ENCODE assay signal across 34 cellular contexts in genomic region chr11:87339416-87339815, GRCh38.
"Had no signal": no experiment of that assay in that cellular context is flagged by ENCODE, and none has a peak within 500 bp of the region (broad histone marks: within the 10 kb centered on the region; RNA-seq: fewer than 3 reads in every experiment).

No MANE protein-coding gene starts in this region.

- H3K4me2 ChIP-seq: KMS-11 had no signal

- H3K27me3 ChIP-seq: MG63 had no signal

- H3K9ac ChIP-seq: KMS-11 had no signal

- DNase-seq: Karpas-422, Kasumi-1, KG1, MG63, MM.1S, MV-4-11, NCI-H1048, NCI-H1092, NCI-H1092 treated with DMSO at 0.1 percent for 48 hours, NCI-H1105, NCI-H1105 treated with DMSO at 0.1 percent for 48 hours, NCI-H1417, NCI-H1417 treated with DMSO at 0.1 percent for 48 hours, NCI-H1436, NCI-H1436 treated with DMSO at 0.1 percent for 48 hours, NCI-H146, NCI-H1694, NCI-H1694 treated with DMSO at 0.1 percent for 48 hours, NCI-H187, NCI-H187 treated with DMSO at 0.1 percent for 48 hours, NCI-H1930, NCI-H2029, NCI-H2029 treated with DMSO at 0.1 percent for 48 hours, NCI-H2081, NCI-H2081 treated with DMSO at 0.1 percent for 48 hours, NCI-H2107, NCI-H2171, NCI-H2171 treated with DMSO at 0.1 percent for 48 hours, NCI-H2227 treated with DMSO at 0.1 percent for 48 hours, NCI-H226, NCI-H345, NCI-H446, NCI-H446 treated with DMSO at 0.1 percent for 48 hours had no signal

- H3K4me3 ChIP-seq: MG63 had no signal

- H3K36me3 ChIP-seq: MG63 had no signal

- H3K27ac ChIP-seq: KMS-11 had no signal
